In genomic region chr1:185813401-185813979, GRCh38 we compare ENCODE assay signal across 8 cellular contexts.
DNase-seq lines count a peak whose midpoint lies in the region; ATAC-seq and TF ChIP-seq lines count a peak whose summit lies in the region.

No MANE protein-coding gene starts in this region.

- H3K4me3 Mint-ChIP-seq in neural crest cell: no peak overlapping the region

- H3K36me3 ChIP-seq in heart left ventricle (no peaks in the 10 kb centered on the region), NT2/D1 (ENCODE audit: insufficient read depth, insufficient read length, low read length) (no peaks in the 10 kb centered on the region), colonic mucosa (no peaks in the 10 kb centered on the region)

- H3K36me3 Mint-ChIP-seq in neural crest cell (ENCODE audit: low read depth): no peaks in the 10 kb centered on the region

- H3K27me3 Mint-ChIP-seq in neural crest cell (ENCODE audit: low read depth): no peaks in the 10 kb centered on the region

- TF ChIP-seq CTCF in heart left ventricle (IDR thresholded peaks at IDR 0.05) (peak; percentile 33 to 74 (median 52)), colonic mucosa (IDR thresholded peaks at IDR 0.05) (peak; percentile 60), neural crest cell (conservative IDR thresholded peaks at IDR 0.05) (peak; percentile 76)

- no peak overlapping the region for H3K27ac Mint-ChIP-seq in neural crest cell (ENCODE audit: unreplicated experiment)

- no peak for TF ChIP-seq POLR2A in heart left ventricle (IDR thresholded peaks at IDR 0.05)
- TF ChIP-seq POLR2A in GM18505 (IDR thresholded peaks at IDR 0.05; ENCODE audit: borderline replicate concordance, extremely low read depth, insufficient read depth, insufficient read length): no peak

- H3K9me3 ChIP-seq in heart left ventricle (no peaks in the 10 kb centered on the region), NT2/D1 (ENCODE audit: insufficient read depth, low read length) (no peaks in the 10 kb centered on the region), colonic mucosa (no peaks in the 10 kb centered on the region)

- WGBS in heart left ventricle, 4 donors: 73 to 78% (median 76%) methylated on average over 2 of the region's 2 CpGs

- H3K27me3 ChIP-seq in heart left ventricle (no peaks in the 10 kb centered on the region), NT2/D1 (ENCODE audit: insufficient read depth, insufficient read length) (no peaks in the 10 kb centered on the region), colonic mucosa (no peaks in the 10 kb centered on the region)

- H3K4me1 ChIP-seq in heart left ventricle: peaks cover 0 to 7% (median 0%) of the 10 kb centered on the region in 12 donors
- no peaks in the 10 kb centered on the region for H3K4me1 ChIP-seq in NT2/D1 (ENCODE audit: insufficient read depth, insufficient read length)
- H3K4me1 ChIP-seq in colonic mucosa: no peaks in the 10 kb centered on the region

- H3K27ac ChIP-seq in heart left ventricle (no peak overlapping the region), colonic mucosa (no peak overlapping the region)

- no peak for DNase-seq in heart left ventricle
- DNase-seq in Right ventricle myocardium superior: no peak
- DNase-seq in NT2/D1 (ENCODE audit: low read depth, low spot score): peak; percentile 48
- peak; percentile 41 for DNase-seq in colonic mucosa
- no peak for DNase-seq in neural crest cell (ENCODE audit: low read depth, low spot score)
- DNase-seq in COLO829 (ENCODE audit: low spot score): no peak

- H3K9ac ChIP-seq in NT2/D1 (ENCODE audit: insufficient read length, low read depth) (no peak overlapping the region), colonic mucosa (ENCODE audit: low read depth in 2 of 2, low read length in 2 of 2) (no peak overlapping the region)

- ATAC-seq in heart left ventricle (no peak), Right ventricle myocardium superior (ENCODE audit: poor library complexity) (no peak), HG03442 (IDR thresholded peaks at IDR 0.05; ENCODE audit: unreplicated experiment) (peak; percentile 65), GM18505 (IDR thresholded peaks at IDR 0.05; ENCODE audit: unreplicated experiment) (no peak)

- H3K4me3 ChIP-seq in heart left ventricle (no peak overlapping the region), NT2/D1 (ENCODE audit: insufficient read length, low read depth) (no peak overlapping the region), colonic mucosa (no peak overlapping the region)

- intact Hi-C loops in heart left ventricle (cut with DNase I) (loop anchor here in 8 of 10 donors (1.0 to 10.0 kb wide), 5 partner anchors 171 to 401 kb away; no protein-coding TSS in a partner anchor), Right ventricle myocardium superior (cut with DNase I) (no loop called here), colonic mucosa (cut with DNase I) (loop anchor here (5.0 kb wide), 1 partner anchor 399 kb away; no protein-coding TSS in a partner anchor)

- no peaks in the 10 kb centered on the region for H3K4me1 Mint-ChIP-seq in neural crest cell

- H3K9me3 Mint-ChIP-seq in neural crest cell: no peaks in the 10 kb centered on the region

Comparison
In these comparisons a context has a peak if more than half of its experiments do, and no peak if none do; other contexts are left out.
1. DNase-seq: peak in NT2/D1 (single experiment) and colonic mucosa (single experiment); none in heart left ventricle (0 of 5), Right ventricle myocardium superior (single experiment), neural crest cell (single experiment) and COLO829 (single experiment).
2. Peak in every context shown above with its lines, with median percentiles within 50 percentile points of each other: CTCF ChIP-seq.